ENCODE assay signal across 28 cellular contexts in genomic region chr6:38030380-38030779, GRCh38.
"Had no signal": no experiment of that assay in that cellular context is flagged by ENCODE, and none has a peak within 500 bp of the region (broad histone marks: within the 10 kb centered on the region; RNA-seq: fewer than 3 reads in every experiment).

No MANE protein-coding gene starts in this region.

- H3K4me3 ChIP-seq: coronary artery, dorsolateral prefrontal cortex, esophagus squamous epithelium, gastrocnemius medialis, heart right ventricle, left lung, lower lobe of right lung, mucosa of descending colon had no signal

- H3K9me3 Mint-ChIP-seq: naive B cell had no signal

- FAIRE-seq: colon, endothelial cell of umbilical vein, islet of Langerhans, keratinocyte had no signal

- ATAC-seq: esophagus mucosa, gastrocnemius medialis, heart right ventricle, left cardiac atrium, left lung, left ventricle myocardium superior, lower lobe of right lung, mucosa of descending colon had no signal

- H3K36me3 ChIP-seq: esophagus squamous epithelium, gastrocnemius medialis, heart right ventricle, left lung, lower lobe of right lung had no signal

- H3K27me3 ChIP-seq: dorsolateral prefrontal cortex, esophagus squamous epithelium, gastrocnemius medialis, heart right ventricle, left lung had no signal

- DNase-seq: dermis blood vessel endothelial cell; dorsolateral prefrontal cortex; effector CD4-positive, alpha-beta T cell; effector memory CD4-positive, alpha-beta T cell; erythroblast; esophagus squamous epithelium; foreskin fibroblast; foreskin melanocyte; gastrocnemius medialis; glutamatergic neuron; head of caudate nucleus; heart right ventricle; hippocampal formation; left cardiac atrium; left lung; left ventricle myocardium superior; lower lobe of right lung; mesenchymal stem cell; mucosa of descending colon; naive B cell had no signal

- H3K4me3 Mint-ChIP-seq: mesothelial cell of epicardium, naive B cell had no signal

- H3K27ac ChIP-seq: coronary artery, dorsolateral prefrontal cortex, epithelial cell of prostate, esophagus squamous epithelium, gastrocnemius medialis, heart right ventricle, left lung, lower lobe of right lung had no signal

- H3K36me3 Mint-ChIP-seq: naive B cell had no signal

- H3K27me3 Mint-ChIP-seq: naive B cell had no signal

- H3K27ac Mint-ChIP-seq: mesothelial cell of epicardium had no signal

- H3K9me3 ChIP-seq: esophagus squamous epithelium, gastrocnemius medialis, heart right ventricle, left lung, lower lobe of right lung, mucosa of descending colon had no signal
